Comparison of ENCODE assay signal across 8 cellular contexts in the genomic region with DNA sequence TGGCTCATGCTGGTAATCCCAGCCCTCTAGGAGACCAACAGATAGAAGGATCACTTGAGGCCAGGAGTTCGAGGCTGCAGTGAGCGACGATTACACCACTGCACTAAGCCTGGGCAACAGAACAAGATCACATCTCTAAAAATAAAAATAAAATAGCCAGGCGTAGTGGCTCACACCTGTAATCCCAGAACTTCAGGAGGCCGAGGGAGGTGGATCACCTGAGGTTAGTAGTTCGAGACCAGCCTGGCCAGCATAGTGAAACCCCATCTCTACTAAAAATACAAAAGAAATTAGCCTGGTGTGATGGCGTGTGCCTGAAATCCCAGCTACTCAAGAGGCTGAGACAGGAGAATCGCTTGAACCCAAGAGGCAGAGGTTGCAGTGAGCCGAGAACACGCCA. TPM values are rescaled to one million over a fixed set of nuclear protein-coding genes. Genes with fewer than 3 reads are reported as not detected.
DNase-seq lines count a peak whose midpoint lies in the region; ATAC-seq, FAIRE-seq and TF ChIP-seq lines count a peak whose summit lies in the region.
"Not testable (repeated sequence)": the region's sequence is repeated elsewhere in the genome, so short reads cannot be mapped to it uniquely, and the experiment has no call there.

No MANE protein-coding gene starts in this region.

- H3K9me3 Mint-ChIP-seq in Calu3 (ENCODE audit: low read depth, unreplicated experiment); activated CD4-positive, alpha-beta T cell treated with anti-CD3 and anti-CD28 coated beads for 36 hours (ENCODE audit: low read depth); astrocyte (ENCODE audit: unreplicated experiment); type B pancreatic cell: not testable (repeated sequence)

- ATAC-seq in activated CD4-positive, alpha-beta T cell treated with anti-CD3 and anti-CD28 coated beads for 36 hours, result not testable (repeated sequence)

- no CpG with 5 or more reads among the region's 10 CpGs for WGBS in mesendoderm (ENCODE audit: extremely low coverage, insufficient coverage, low lambda C conversion rate)

- CTCF ChIA-PET in Calu3 (lab: Charles Lee), result interaction anchor here (0.7 kb wide), 1 partner anchor 197 kb away, joined by 3 read pairs; no protein-coding TSS in a partner anchor
- CTCF ChIA-PET in activated CD4-positive, alpha-beta T cell treated with anti-CD3 and anti-CD28 coated beads for 36 hours (lab: Charles Lee), result not testable (repeated sequence)

- not testable (repeated sequence) for TF ChIP-seq CTCF in Calu3 (IDR thresholded peaks at IDR 0.05; ENCODE audit: unreplicated experiment); astrocyte (IDR thresholded peaks at IDR 0.05; ENCODE audit: insufficient read depth, low read depth, low read length); type B pancreatic cell (conservative IDR thresholded peaks at IDR 0.05)

- H3K36me3 ChIP-seq in astrocyte (ENCODE audit: insufficient read depth, low read length), result peaks cover 24% of the 10 kb centered on the region
- not testable (repeated sequence) for H3K36me3 ChIP-seq in mesendoderm (ENCODE audit: control insufficient read depth, insufficient read depth, low read length)

- peaks cover 15% of the 10 kb centered on the region for H3K4me1 Mint-ChIP-seq in Calu3 (ENCODE audit: low read depth, unreplicated experiment)
- not testable (repeated sequence) for H3K4me1 Mint-ChIP-seq in activated CD4-positive, alpha-beta T cell treated with anti-CD3 and anti-CD28 coated beads for 36 hours; type B pancreatic cell (ENCODE audit: unreplicated experiment)
- peaks cover 11% of the 10 kb centered on the region for H3K4me1 Mint-ChIP-seq in astrocyte (ENCODE audit: low read depth, unreplicated experiment)

- POLR2A ChIA-PET in activated CD4-positive, alpha-beta T cell treated with anti-CD3 and anti-CD28 coated beads for 36 hours (lab: Charles Lee), result not testable (repeated sequence)

- H2AFZ ChIP-seq in astrocyte (ENCODE audit: low read depth, low read length), result not testable (repeated sequence)

- H3K4me3 Mint-ChIP-seq in Calu3 (ENCODE audit: low read depth, unreplicated experiment); activated CD4-positive, alpha-beta T cell treated with anti-CD3 and anti-CD28 coated beads for 36 hours; astrocyte (ENCODE audit: unreplicated experiment): not testable (repeated sequence)
- H3K4me3 Mint-ChIP-seq in type B pancreatic cell, result peak overlapping the region; percentile 34

- not testable (repeated sequence) for FAIRE-seq in astrocyte (lab: Jason Lieb, UNC)

- not testable (repeated sequence) for H4K8ac ChIP-seq in mesendoderm (ENCODE audit: low read depth, low read length)

- H3K23ac ChIP-seq in mesendoderm (ENCODE audit: low read length), result not testable (repeated sequence)

- H3K27me3 Mint-ChIP-seq in Calu3 (ENCODE audit: unreplicated experiment); activated CD4-positive, alpha-beta T cell treated with anti-CD3 and anti-CD28 coated beads for 36 hours; astrocyte (ENCODE audit: low read depth, unreplicated experiment): not testable (repeated sequence)
- peaks cover 42% of the 10 kb centered on the region for H3K27me3 Mint-ChIP-seq in type B pancreatic cell

- H2BK120ac ChIP-seq in mesendoderm (ENCODE audit: low read depth, low read length), result not testable (repeated sequence)

- H3K4me1 ChIP-seq in astrocyte (ENCODE audit: insufficient read depth, low read length); mesendoderm (ENCODE audit: control insufficient read depth, low read depth, low read length): not testable (repeated sequence)

- H3K18ac ChIP-seq in mesendoderm (ENCODE audit: low read length), result not testable (repeated sequence)

- H3K79me2 ChIP-seq in astrocyte (ENCODE audit: insufficient read depth, low read length), result peaks cover 16% of the 10 kb centered on the region
- H3K79me2 ChIP-seq in mesendoderm (ENCODE audit: control insufficient read depth, insufficient read depth, low read length), result not testable (repeated sequence)

- not testable (repeated sequence) for H3K56ac ChIP-seq in mesendoderm (ENCODE audit: low read length)

- BruUV-seq in Calu3 (replicated peaks; lab: Mats Ljungman, UMichigan), result not testable (repeated sequence)

- not testable (repeated sequence) for H3K4me2 ChIP-seq in astrocyte (ENCODE audit: low read length); mesendoderm (ENCODE audit: low read length)

- not testable (repeated sequence) for H3K4ac ChIP-seq in mesendoderm (ENCODE audit: low read depth, low read length)

- H3K4me3 ChIP-seq in astrocyte (ENCODE audit: insufficient read depth, low read depth, low read length); mesendoderm (ENCODE audit: low read length): not testable (repeated sequence)

- H3K79me1 ChIP-seq in mesendoderm (ENCODE audit: low read length), result not testable (repeated sequence)

- H3K9me3 ChIP-seq in astrocyte (ENCODE audit: insufficient read depth, low read depth, low read length), result not testable (repeated sequence)

- peak overlapping the region; percentile 98 for H3K27ac Mint-ChIP-seq in Calu3 (ENCODE audit: unreplicated experiment)
- not testable (repeated sequence) for H3K27ac Mint-ChIP-seq in activated CD4-positive, alpha-beta T cell treated with anti-CD3 and anti-CD28 coated beads for 36 hours
- H3K27ac Mint-ChIP-seq in astrocyte (ENCODE audit: unreplicated experiment), result peak overlapping the region; percentile 34
- H3K27ac Mint-ChIP-seq in type B pancreatic cell, result peak overlapping the region; percentile 97

- H4K20me1 ChIP-seq in astrocyte (ENCODE audit: insufficient read depth, low read length), result peaks cover 45% of the 10 kb centered on the region

- H3K9ac ChIP-seq in astrocyte (ENCODE audit: low read length); mesendoderm (ENCODE audit: low read length): not testable (repeated sequence)

- peaks cover 95% of the 10 kb centered on the region for H3K36me3 Mint-ChIP-seq in Calu3 (ENCODE audit: insufficient read depth, unreplicated experiment)
- H3K36me3 Mint-ChIP-seq in activated CD4-positive, alpha-beta T cell treated with anti-CD3 and anti-CD28 coated beads for 36 hours (ENCODE audit: low read depth), result peaks cover 31% of the 10 kb centered on the region
- peaks cover 21% of the 10 kb centered on the region for H3K36me3 Mint-ChIP-seq in astrocyte (ENCODE audit: low read depth, unreplicated experiment)
- peaks cover 32% of the 10 kb centered on the region for H3K36me3 Mint-ChIP-seq in type B pancreatic cell

- intact Hi-C loops in Calu3 (cut with micrococcal nuclease; ENCODE audit: unreplicated experiment); activated CD4-positive, alpha-beta T cell treated with anti-CD3 and anti-CD28 coated beads for 36 hours (cut with DNase I, micrococcal nuclease): not testable (repeated sequence)

- H2BK15ac ChIP-seq in mesendoderm (replicated peaks; ENCODE audit: low read depth), result not testable (repeated sequence)

- H3K27me3 ChIP-seq in astrocyte (ENCODE audit: insufficient read depth, low read length); mesendoderm (ENCODE audit: insufficient read depth, low read length, poor library complexity): not testable (repeated sequence)

- not testable (repeated sequence) for H2AK5ac ChIP-seq in mesendoderm (ENCODE audit: low read length)

- DNase-seq in Calu3 (peak; percentile 18), H4 (ENCODE audit: low spot score) (peak; percentile 59), RPMI7951 (ENCODE audit: low read depth) (peak; percentile 67), mesendoderm (peak; percentile 76)
- peak; percentile 25 for DNase-seq in activated CD4-positive, alpha-beta T cell treated with anti-CD3 and anti-CD28 coated beads for 36 hours
- not testable (repeated sequence) for DNase-seq in astrocyte (ENCODE audit: low read depth); epithelial cell of prostate (ENCODE audit: low read depth, low spot score); type B pancreatic cell (ENCODE audit: extremely low spot score, unreplicated experiment)

- H3K27ac ChIP-seq in astrocyte (ENCODE audit: low read depth, low read length); mesendoderm (ENCODE audit: low read depth, low read length): not testable (repeated sequence)
- peak overlapping the region; percentile 22 for H3K27ac ChIP-seq in epithelial cell of prostate

- H4K5ac ChIP-seq in mesendoderm (ENCODE audit: low read length), result not testable (repeated sequence)

- not testable (repeated sequence) for H2BK5ac ChIP-seq in mesendoderm (ENCODE audit: low read length)

RNA-seq across cellular contexts. Expression of gene ACTB, which starts 8.1 kb away (rescaled TPM):
- total RNA-seq in Calu3 (2022) (5,869 and 6,282 TPM in 2 replicates), astrocyte (8,286 and 8,942 TPM in 2 replicates), type B pancreatic cell (ENCODE audit: low replicate concordance) (3,466 and 4,253 TPM in 2 replicates)
- 4,047 and 4,905 TPM in 2 replicates for total RNA-seq in H4 (2014; rRNA removed; shearing (Covaris generic))
- total RNA-seq in RPMI7951 (2014; rRNA removed; shearing (Covaris generic)), result 5,178 and 5,762 TPM in 2 replicates
- total RNA-seq in activated CD4-positive, alpha-beta T cell treated with anti-CD3 and anti-CD28 coated beads for 36 hours, result over 10,000 TPM in 1 of 2 experiments, 1,000 to 10,000 TPM in 1; 9,205 to 11,516 TPM
- polyA plus RNA-seq in mesendoderm (2013, experiment 1 of 2), result 13,565 TPM
- polyA plus RNA-seq in mesendoderm (2013, experiment 2 of 2), result 13,705 TPM

RNA-seq across cellular contexts. Expression of gene FBXL18, which starts 8.7 kb away (rescaled TPM):
- total RNA-seq in Calu3 (2022) (40.0 and 45.8 TPM in 2 replicates), astrocyte (33.1 and 35.5 TPM in 2 replicates), type B pancreatic cell (ENCODE audit: low replicate concordance) (13.5 and 14.9 TPM in 2 replicates)
- total RNA-seq in H4 (2014; rRNA removed; shearing (Covaris generic)), result 7.3 and 8.9 TPM in 2 replicates
- total RNA-seq in RPMI7951 (2014; rRNA removed; shearing (Covaris generic)), result 5.5 and 8.2 TPM in 2 replicates
- 1 to 10 TPM; 8.5 to 9.1 TPM for total RNA-seq in activated CD4-positive, alpha-beta T cell treated with anti-CD3 and anti-CD28 coated beads for 36 hours
- polyA plus RNA-seq in mesendoderm (2013, experiment 1 of 2), result 7.9 TPM
- polyA plus RNA-seq in mesendoderm (2013, experiment 2 of 2), result 7.9 TPM
